In genomic region chr4:24210332-24210902, GRCh38 we compare ENCODE assay signal across 13 cellular contexts.
DNase-seq lines count a peak whose midpoint lies in the region; ATAC-seq, FAIRE-seq and TF ChIP-seq lines count a peak whose summit lies in the region.
"Had no signal": no experiment of that assay in that cellular context is flagged by ENCODE, and none has a peak within 500 bp of the region (broad histone marks: within the 10 kb centered on the region; RNA-seq: fewer than 3 reads in every experiment).

No MANE protein-coding gene starts in this region.

- H3K79me1 ChIP-seq in neuronal stem cell (ENCODE audit: low read depth, low read length): no peaks in the 10 kb centered on the region

- H3K4me1 Mint-ChIP-seq in activated T-cell treated with anti-CD3 and anti-CD28 coated beads, Interleukin-2, amount 50 U/mL, for 4 hours (ENCODE audit: low read depth): no peaks in the 10 kb centered on the region
- H3K4me1 Mint-ChIP-seq: CD4-positive, CD25-positive, alpha-beta regulatory T cell; nephron progenitor cell had no signal

- no peak overlapping the region for H3K9ac ChIP-seq in neuronal stem cell (ENCODE audit: low read depth, low read length, poor library complexity)

- no peak overlapping the region for H3K27ac ChIP-seq in esophagus muscularis mucosa (replicated peaks in 1 of 4)
- no peak overlapping the region for H3K27ac ChIP-seq in neuronal stem cell (replicated peaks; ENCODE audit: low read length)

- no peak overlapping the region for H2BK12ac ChIP-seq in neuronal stem cell (ENCODE audit: low read length)

- H3K4me2 ChIP-seq in neuronal stem cell (ENCODE audit: insufficient read depth, low read length, poor library complexity, severe bottlenecking): no peak overlapping the region

- H3K14ac ChIP-seq in neuronal stem cell (ENCODE audit: low read length): no peak overlapping the region

- no peak overlapping the region for H4K8ac ChIP-seq in neuronal stem cell (ENCODE audit: low read depth, low read length)

- DNase-seq in AG08396 (ENCODE audit: low spot score) (peak; percentile 49), NCI-H460 (ENCODE audit: extremely low read depth, low read depth) (peak; percentile 94), esophagus muscularis mucosa (ENCODE audit: extremely low spot score) (peak; percentile 89), neuronal stem cell (ENCODE audit: low spot score) (no peak), D721Med (ENCODE audit: insufficient read length, low spot score) (no peak)
- no peak for DNase-seq in activated T-cell treated with anti-CD3 and anti-CD28 coated beads, Interleukin-2, amount 50 U/mL, for 4 hours
- DNase-seq in activated T-cell treated with anti-CD3 and anti-CD28 coated beads, Interleukin-2, amount 50 U/mL, for 48 hours: no peak
- DNase-seq: activated CD4-positive, alpha-beta T cell treated with anti-CD3 and anti-CD28 coated beads, Interleukin-2, amount 50 U/mL, for 1 hour; amniotic stem cell; CD4-positive, CD25-positive, alpha-beta regulatory T cell; NCI-H1694; nephron progenitor cell had no signal

- no peak for ATAC-seq in activated T-cell treated with anti-CD3 and anti-CD28 coated beads, Interleukin-2, amount 50 U/mL, for 4 hours
- no peak for ATAC-seq in GM19397 (IDR thresholded peaks at IDR 0.05; ENCODE audit: unreplicated experiment)

- H2BK5ac ChIP-seq in neuronal stem cell (ENCODE audit: low read length): no peak overlapping the region

- H3K9me3 ChIP-seq in esophagus muscularis mucosa (no peaks in the 10 kb centered on the region), neuronal stem cell (replicated peaks in 1 of 2; ENCODE audit: control insufficient read depth in 2 of 2, insufficient read depth in 1 of 2, low read depth in 1 of 2, low read length in 2 of 2) (no peaks in the 10 kb centered on the region)

- H2BK15ac ChIP-seq in neuronal stem cell (ENCODE audit: low read length): no peak overlapping the region

- H3K36me3 ChIP-seq in esophagus muscularis mucosa (no peaks in the 10 kb centered on the region), neuronal stem cell (replicated peaks in 1 of 2; ENCODE audit: control insufficient read depth in 2 of 2, insufficient read depth in 2 of 2, low read length in 2 of 2) (no peaks in the 10 kb centered on the region)

- WGBS in esophagus muscularis mucosa: 73% methylated on average over 10 of the region's 10 CpGs
- no CpG with 5 or more reads among the region's 10 CpGs for WGBS in neuronal stem cell (ENCODE audit: extremely low coverage in 2 of 2, insufficient read length in 2 of 2, insufficient replicate concordance in 1 of 2), 2 donors

- no peak for TF ChIP-seq EP300 in esophagus muscularis mucosa (IDR thresholded peaks at IDR 0.05)

- H2AFZ ChIP-seq in neuronal stem cell (ENCODE audit: low read length): no peak overlapping the region

- no peak overlapping the region for H2BK120ac ChIP-seq in neuronal stem cell (ENCODE audit: low read depth, low read length)

- H3K36me3 Mint-ChIP-seq in activated T-cell treated with anti-CD3 and anti-CD28 coated beads, Interleukin-2, amount 50 U/mL, for 4 hours (ENCODE audit: insufficient read depth): no peaks in the 10 kb centered on the region
- H3K36me3 Mint-ChIP-seq: CD4-positive, CD25-positive, alpha-beta regulatory T cell had no signal

- TF ChIP-seq CTCF in esophagus muscularis mucosa (IDR thresholded peaks at IDR 0.05): no peak
- no peak for TF ChIP-seq CTCF in D721Med (IDR thresholded peaks at IDR 0.05; ENCODE audit: insufficient read depth, missing control alignments)

- TF ChIP-seq POLR2A in esophagus muscularis mucosa (IDR thresholded peaks at IDR 0.05; ENCODE audit: low read depth): no peak

- H3K4me1 ChIP-seq in esophagus muscularis mucosa (no peaks in the 10 kb centered on the region), neuronal stem cell (ENCODE audit: control insufficient read depth in 2 of 2, insufficient read depth in 1 of 2, low read depth in 1 of 2, low read length in 2 of 2) (peaks cover 0 to 2% of the 10 kb centered on the region in 2 donors)

- no peak overlapping the region for H3K4ac ChIP-seq in neuronal stem cell (ENCODE audit: low read length)

- intact Hi-C loops in esophagus muscularis mucosa (cut with DNase I): no loop called here

- H3K18ac ChIP-seq in neuronal stem cell (ENCODE audit: low read length): peak overlapping the region; percentile 42

- no peak overlapping the region for H4K91ac ChIP-seq in neuronal stem cell (ENCODE audit: low read depth, low read length, poor library complexity)

- no peaks in the 10 kb centered on the region for H3K27me3 ChIP-seq in esophagus muscularis mucosa
- H3K27me3 ChIP-seq in neuronal stem cell (ENCODE audit: control insufficient read depth in 3 of 3, insufficient read depth in 3 of 3, low read depth in 1 of 3, low read length in 3 of 3): no peaks in the 10 kb centered on the region

- H3K27me3 Mint-ChIP-seq in activated T-cell treated with anti-CD3 and anti-CD28 coated beads, Interleukin-2, amount 50 U/mL, for 4 hours (ENCODE audit: low read depth): no peaks in the 10 kb centered on the region
- H3K27me3 Mint-ChIP-seq: CD4-positive, CD25-positive, alpha-beta regulatory T cell had no signal

- H2AK5ac ChIP-seq in neuronal stem cell (ENCODE audit: low read depth, low read length): no peak overlapping the region

- FAIRE-seq in D721Med (lab: Jason Lieb, UNC): no peak

- H3K4me3 ChIP-seq in esophagus muscularis mucosa (no peak overlapping the region), neuronal stem cell (ENCODE audit: low read length in 2 of 2) (no peak overlapping the region)

- peaks cover 7% of the 10 kb centered on the region for H3K9me3 Mint-ChIP-seq in activated T-cell treated with anti-CD3 and anti-CD28 coated beads, Interleukin-2, amount 50 U/mL, for 4 hours
- H3K9me3 Mint-ChIP-seq: nephron progenitor cell had no signal

- H3K23ac ChIP-seq in neuronal stem cell (ENCODE audit: low read depth, low read length, poor library complexity): no peak overlapping the region

- H3K4me3 Mint-ChIP-seq in activated T-cell treated with anti-CD3 and anti-CD28 coated beads, Interleukin-2, amount 50 U/mL, for 4 hours: no peak overlapping the region
- H3K4me3 Mint-ChIP-seq: CD4-positive, CD25-positive, alpha-beta regulatory T cell; nephron progenitor cell had no signal

Comparison
In these comparisons a context has a peak if more than half of its experiments do, and no peak if none do; other contexts are left out.
1. DNase-seq: peak in AG08396 (single experiment), NCI-H460 (single experiment) and esophagus muscularis mucosa (single experiment); none in neuronal stem cell (single experiment), activated T-cell treated with anti-CD3 and anti-CD28 coated beads, Interleukin-2, amount 50 U/mL, for 4 hours (single experiment), activated T-cell treated with anti-CD3 and anti-CD28 coated beads, Interleukin-2, amount 50 U/mL, for 48 hours (0 of 2) and D721Med (single experiment).